ENCODE assay signal across 8 cellular contexts in the genomic region with DNA sequence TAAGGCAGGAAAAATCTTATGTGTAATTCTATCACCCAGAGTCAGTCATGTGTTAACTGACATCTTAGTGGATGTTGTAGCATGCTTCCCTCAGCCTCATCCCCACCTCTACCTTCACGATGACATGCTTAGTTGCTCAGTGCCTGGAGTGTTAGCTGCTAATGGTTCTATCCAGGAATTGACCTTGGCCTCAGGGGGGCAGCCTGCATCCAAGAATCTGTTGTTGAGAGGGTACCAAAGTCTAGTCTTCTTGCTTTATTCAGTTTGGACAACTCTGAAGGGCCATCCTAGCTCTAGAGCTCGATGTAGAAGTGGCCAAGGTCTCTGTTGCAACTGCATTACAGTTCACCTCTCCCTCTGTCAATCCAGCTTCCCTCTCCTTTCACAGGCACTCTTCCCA.
DNase-seq lines count a peak whose midpoint lies in the region; ATAC-seq and TF ChIP-seq lines count a peak whose summit lies in the region.

No MANE protein-coding gene starts in this region.

- no peaks in the 10 kb centered on the region; the same call in 1 of the 2 replicates for H3K27me3 Mint-ChIP-seq in H9 (ENCODE audit: low read depth)

- H2BK5ac ChIP-seq in H9 (ENCODE audit: insufficient read length, low read length), result no peak overlapping the region

- no peak overlapping the region for H3K18ac ChIP-seq in H9 (ENCODE audit: insufficient read length, low read depth, low read length)

- H3T11ph ChIP-seq in H9 (ENCODE audit: low read length), result no peak overlapping the region

- no peak overlapping the region for H3K23ac ChIP-seq in H9 (ENCODE audit: insufficient read length, low read depth, low read length)

- H2AFZ ChIP-seq in H9 (ENCODE audit: low read length), result no peak overlapping the region

- H3K9me3 Mint-ChIP-seq in H9, result peaks cover 2 to 3% of the 10 kb centered on the region in 2 experiments; a peak in 3 of 5 replicates

- H3K4me2 ChIP-seq in H9 (ENCODE audit: insufficient read depth, insufficient read length, low read length), result no peak overlapping the region

- TF ChIP-seq CTCF in AG09309 (IDR thresholded peaks at IDR 0.05; ENCODE audit: control insufficient read depth, insufficient read depth, low read depth, low read length, missing control alignments) (peak; percentile 68), H9 (conservative IDR thresholded peaks at IDR 0.05) (peak; percentile 69)

- no peak overlapping the region for H3K4me3 Mint-ChIP-seq in H9

- H3K4me3 ChIP-seq in AG09309 (ENCODE audit: control insufficient read depth, low read depth, low read length), result no peak overlapping the region

- H2BK15ac ChIP-seq in H9 (ENCODE audit: low read depth, low read length), result no peak overlapping the region

- no peak overlapping the region for H3K9ac ChIP-seq in H9 (ENCODE audit: extremely low read depth, insufficient read length, low read length)

- no peaks in the 10 kb centered on the region for H3K36me3 Mint-ChIP-seq in H9 (ENCODE audit: insufficient read depth in 1 of 3, low read depth in 3 of 3)

- no peaks in the 10 kb centered on the region for H3K9me3 ChIP-seq in H9 (ENCODE audit: control insufficient read depth, low read depth, low read length)

- no peaks in the 10 kb centered on the region for H3K79me2 ChIP-seq in H9 (ENCODE audit: insufficient read depth, low read length)

- ATAC-seq in HG02970 (IDR thresholded peaks at IDR 0.05; ENCODE audit: low FRiP score, unreplicated experiment), result no peak
- ATAC-seq in GM21526 (IDR thresholded peaks at IDR 0.05; ENCODE audit: low FRiP score, unreplicated experiment), result no peak

- H3K27me3 ChIP-seq in H9 (ENCODE audit: insufficient read depth, low read length), result no peaks in the 10 kb centered on the region

- peak; percentile 14 for DNase-seq in AG09309 (ENCODE audit: low read depth)
- DNase-seq in H9, result peak; percentile 54
- peak; percentile 51 for DNase-seq in SK-N-DZ (ENCODE audit: low spot score)
- DNase-seq in globus pallidus (ENCODE audit: low spot score), result peak; percentile 58
- peak; percentile 38 for DNase-seq in retina
- DNase-seq in stimulated activated naive CD4-positive, alpha-beta T cell treated with Interleukin-2 at 50 U/mL for 16 hours (lab: John Stamatoyannopoulos, UW), result no peak

- H2BK12ac ChIP-seq in H9 (ENCODE audit: insufficient read length, low read depth, low read length), result no peak overlapping the region

- no peak overlapping the region for H2BK20ac ChIP-seq in H9 (ENCODE audit: low read depth, low read length, poor library complexity, severe bottlenecking)

- no peak overlapping the region for H3K27ac ChIP-seq in H9 (ENCODE audit: insufficient read length, low read depth, low read length)

- H2AK5ac ChIP-seq in H9 (ENCODE audit: insufficient read length, low read length), result no peak overlapping the region

- no peaks in the 10 kb centered on the region for H3K23me2 ChIP-seq in H9 (ENCODE audit: insufficient read length, low read depth, low read length, poor library complexity, severe bottlenecking)

- no peak overlapping the region for H3K56ac ChIP-seq in H9 (ENCODE audit: insufficient read length, low read depth, low read length)

- no peak overlapping the region for H3K14ac ChIP-seq in H9 (ENCODE audit: insufficient read depth, low read length)

- H3K4ac ChIP-seq in H9 (ENCODE audit: low read depth, low read length), result no peak overlapping the region

- H4K5ac ChIP-seq in H9 (ENCODE audit: insufficient read length, low read depth, low read length), result no peak overlapping the region

- no peaks in the 10 kb centered on the region for H3K4me1 ChIP-seq in H9 (ENCODE audit: insufficient read depth, low read length)

- no peak overlapping the region for H4K8ac ChIP-seq in H9 (replicated peaks; ENCODE audit: insufficient read length, low read depth, low read length)

- H3K27ac Mint-ChIP-seq in H9, result no peak overlapping the region

- H3K79me1 ChIP-seq in H9 (ENCODE audit: insufficient read depth, low read depth, low read length, poor library complexity, severe bottlenecking), result no peaks in the 10 kb centered on the region

- no peak overlapping the region for H2BK120ac ChIP-seq in H9 (ENCODE audit: low read depth, low read length, poor library complexity, severe bottlenecking)

- no peaks in the 10 kb centered on the region for H3K4me1 Mint-ChIP-seq in H9

- no peaks in the 10 kb centered on the region for H4K20me1 ChIP-seq in H9 (ENCODE audit: control insufficient read depth, insufficient read depth, insufficient read length)

- no peak overlapping the region for H4K91ac ChIP-seq in H9 (ENCODE audit: insufficient read length, low read depth, low read length)

- WGBS in H9 (ENCODE audit: extremely low coverage, insufficient read length, low lambda C conversion rate), result no CpG with 5 or more reads among the region's 2 CpGs
